Comparison of ENCODE assay signal across 16 cellular contexts in the genomic region with DNA sequence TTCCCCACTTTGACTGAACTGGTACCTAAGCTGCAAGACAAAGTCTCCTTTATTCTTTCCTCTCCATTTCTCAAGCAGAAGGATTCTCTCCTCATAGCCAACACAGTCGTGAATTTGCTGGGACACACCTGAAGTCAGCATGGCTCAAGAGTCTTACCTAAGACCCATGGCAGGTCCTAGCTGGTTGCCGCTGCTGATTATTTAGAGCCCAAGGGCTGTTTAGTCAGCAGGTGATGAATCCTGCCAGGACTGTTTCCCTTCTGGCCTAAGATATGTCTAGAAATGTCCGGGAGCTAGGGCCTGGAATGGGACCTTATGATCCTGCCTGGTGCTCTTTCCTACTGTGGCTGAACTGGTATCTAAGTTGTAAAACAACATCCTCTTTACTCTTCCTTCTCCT.
"Had no signal": no experiment of that assay in that cellular context is flagged by ENCODE, and none has a peak within 500 bp of the region (broad histone marks: within the 10 kb centered on the region; RNA-seq: fewer than 3 reads in every experiment).

No MANE protein-coding gene starts in this region.

- H3K4me3 ChIP-seq: cardiac muscle cell, colonic mucosa, sigmoid colon, thoracic aorta had no signal

- H3K36me3 ChIP-seq: cardiac muscle cell, colonic mucosa, sigmoid colon, thoracic aorta had no signal

- H3K27me3 ChIP-seq: cardiac muscle cell, colonic mucosa, sigmoid colon had no signal

- ATAC-seq: natural killer cell treated with Interleukin-12 subunit alpha and Interleukin-12 subunit beta and Interleukin-15 and Interleukin-18, amount 100 ng/mL, for 72 hours; stimulated activated naive CD8-positive, alpha-beta T cell treated with anti-CD3 and anti-CD28 coated beads, Interleukin-15, amount 100 ng/mL, for 72 hours had no signal

- DNase-seq: activated CD4-positive, alpha-beta T cell treated with anti-CD3 and anti-CD28 coated beads, Interleukin-2, amount 50 U/mL, for 4 hours; activated CD4-positive, CD25-positive, alpha-beta regulatory T cell treated with anti-CD3 and anti-CD28 coated beads, Interleukin-2, amount 50 U/mL, for 72 hours; activated gamma-delta T cell; activated naive CD8-positive, alpha-beta T cell treated with anti-CD3 and anti-CD28 coated beads for 36 hours; activated T-cell treated with anti-CD3 and anti-CD28 coated beads, Interleukin-2, amount 50 U/mL, for 1 hour; aorta; colonic mucosa; effector memory CD4-positive, alpha-beta T cell; immature natural killer cell; sigmoid colon; stimulated activated CD4-positive, alpha-beta T cell treated with anti-CD3 and anti-CD28 coated beads, Interleukin-4, amount 100 ng/mL, for 24 hours; stimulated activated naive CD8-positive, alpha-beta T cell treated with anti-CD3 and anti-CD28 coated beads, Interleukin-15, amount 100 ng/mL, for 72 hours; T-helper 9 cell had no signal

- H3K4me1 ChIP-seq: colonic mucosa, sigmoid colon had no signal

- H3K9me3 ChIP-seq: colonic mucosa, sigmoid colon, thoracic aorta had no signal

- H3K27ac ChIP-seq: cardiac muscle cell, colonic mucosa, sigmoid colon, thoracic aorta had no signal
